In the genomic region with DNA sequence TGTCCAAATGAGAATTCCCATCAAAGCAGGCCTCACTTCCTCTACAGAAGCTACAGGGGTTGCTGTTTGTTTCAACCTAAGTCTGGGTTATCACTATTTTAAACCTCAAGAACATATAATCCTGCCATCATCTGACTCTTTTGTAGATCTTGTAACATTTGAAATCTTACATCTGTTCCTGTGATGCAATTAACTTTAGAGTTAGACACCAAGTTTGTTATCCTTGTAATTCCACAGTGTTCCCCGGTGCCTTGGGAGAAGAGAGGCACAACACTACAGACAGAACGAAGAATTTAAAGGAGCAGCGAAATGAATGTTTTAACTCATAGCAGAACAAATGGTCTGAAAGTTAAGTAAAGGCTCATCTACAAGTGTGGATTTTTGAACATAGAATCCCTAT, we compare ENCODE assay signal across 1 cellular context.
TF ChIP-seq lines count a peak whose summit lies in the region.

No MANE protein-coding gene starts in this region.

TF ChIP-seq in WTC11, 78 proteins besides CTCF, POLR2A, EP300 and RAD21 (continued from another document):
- TF ChIP-seq ZBTB21 (CRISPR knock-in tag; IDR thresholded peaks at IDR 0.05; ENCODE audit: borderline replicate concordance) (no peak), HMGA2 (CRISPR knock-in tag; IDR thresholded peaks at IDR 0.05) (no peak), FOXJ3 (CRISPR knock-in tag; IDR thresholded peaks at IDR 0.05; ENCODE audit: borderline replicate concordance) (no peak)
- TF ChIP-seq, protein P1, sequence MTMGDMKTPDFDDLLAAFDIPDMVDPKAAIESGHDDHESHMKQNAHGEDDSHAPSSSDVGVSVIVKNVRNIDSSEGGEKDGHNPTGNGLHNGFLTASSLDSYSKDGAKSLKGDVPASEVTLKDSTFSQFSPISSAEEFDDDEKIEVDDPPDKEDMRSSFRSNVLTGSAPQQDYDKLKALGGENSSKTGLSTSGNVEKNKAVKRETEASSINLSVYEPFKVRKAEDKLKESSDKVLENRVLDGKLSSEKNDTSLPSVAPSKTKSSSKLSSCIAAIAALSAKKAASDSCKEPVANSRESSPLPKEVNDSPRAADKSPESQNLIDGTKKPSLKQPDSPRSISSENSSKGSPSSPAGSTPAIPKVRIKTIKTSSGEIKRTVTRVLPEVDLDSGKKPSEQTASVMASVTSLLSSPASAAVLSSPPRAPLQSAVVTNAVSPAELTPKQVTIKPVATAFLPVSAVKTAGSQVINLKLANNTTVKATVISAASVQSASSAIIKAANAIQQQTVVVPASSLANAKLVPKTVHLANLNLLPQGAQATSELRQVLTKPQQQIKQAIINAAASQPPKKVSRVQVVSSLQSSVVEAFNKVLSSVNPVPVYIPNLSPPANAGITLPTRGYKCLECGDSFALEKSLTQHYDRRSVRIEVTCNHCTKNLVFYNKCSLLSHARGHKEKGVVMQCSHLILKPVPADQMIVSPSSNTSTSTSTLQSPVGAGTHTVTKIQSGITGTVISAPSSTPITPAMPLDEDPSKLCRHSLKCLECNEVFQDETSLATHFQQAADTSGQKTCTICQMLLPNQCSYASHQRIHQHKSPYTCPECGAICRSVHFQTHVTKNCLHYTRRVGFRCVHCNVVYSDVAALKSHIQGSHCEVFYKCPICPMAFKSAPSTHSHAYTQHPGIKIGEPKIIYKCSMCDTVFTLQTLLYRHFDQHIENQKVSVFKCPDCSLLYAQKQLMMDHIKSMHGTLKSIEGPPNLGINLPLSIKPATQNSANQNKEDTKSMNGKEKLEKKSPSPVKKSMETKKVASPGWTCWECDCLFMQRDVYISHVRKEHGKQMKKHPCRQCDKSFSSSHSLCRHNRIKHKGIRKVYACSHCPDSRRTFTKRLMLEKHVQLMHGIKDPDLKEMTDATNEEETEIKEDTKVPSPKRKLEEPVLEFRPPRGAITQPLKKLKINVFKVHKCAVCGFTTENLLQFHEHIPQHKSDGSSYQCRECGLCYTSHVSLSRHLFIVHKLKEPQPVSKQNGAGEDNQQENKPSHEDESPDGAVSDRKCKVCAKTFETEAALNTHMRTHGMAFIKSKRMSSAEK (CRISPR knock-in tag; IDR thresholded peaks at IDR 0.05; ENCODE audit: borderline replicate concordance) = no peak
- TF ChIP-seq, protein P2, sequence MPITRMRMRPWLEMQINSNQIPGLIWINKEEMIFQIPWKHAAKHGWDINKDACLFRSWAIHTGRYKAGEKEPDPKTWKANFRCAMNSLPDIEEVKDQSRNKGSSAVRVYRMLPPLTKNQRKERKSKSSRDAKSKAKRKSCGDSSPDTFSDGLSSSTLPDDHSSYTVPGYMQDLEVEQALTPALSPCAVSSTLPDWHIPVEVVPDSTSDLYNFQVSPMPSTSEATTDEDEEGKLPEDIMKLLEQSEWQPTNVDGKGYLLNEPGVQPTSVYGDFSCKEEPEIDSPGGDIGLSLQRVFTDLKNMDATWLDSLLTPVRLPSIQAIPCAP (CRISPR knock-in tag; IDR thresholded peaks at IDR 0.05) = no peak
- TF ChIP-seq, protein P3, sequence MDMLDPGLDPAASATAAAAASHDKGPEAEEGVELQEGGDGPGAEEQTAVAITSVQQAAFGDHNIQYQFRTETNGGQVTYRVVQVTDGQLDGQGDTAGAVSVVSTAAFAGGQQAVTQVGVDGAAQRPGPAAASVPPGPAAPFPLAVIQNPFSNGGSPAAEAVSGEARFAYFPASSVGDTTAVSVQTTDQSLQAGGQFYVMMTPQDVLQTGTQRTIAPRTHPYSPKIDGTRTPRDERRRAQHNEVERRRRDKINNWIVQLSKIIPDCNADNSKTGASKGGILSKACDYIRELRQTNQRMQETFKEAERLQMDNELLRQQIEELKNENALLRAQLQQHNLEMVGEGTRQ (CRISPR knock-in tag; IDR thresholded peaks at IDR 0.05) = no peak
- TF ChIP-seq, protein P4, sequence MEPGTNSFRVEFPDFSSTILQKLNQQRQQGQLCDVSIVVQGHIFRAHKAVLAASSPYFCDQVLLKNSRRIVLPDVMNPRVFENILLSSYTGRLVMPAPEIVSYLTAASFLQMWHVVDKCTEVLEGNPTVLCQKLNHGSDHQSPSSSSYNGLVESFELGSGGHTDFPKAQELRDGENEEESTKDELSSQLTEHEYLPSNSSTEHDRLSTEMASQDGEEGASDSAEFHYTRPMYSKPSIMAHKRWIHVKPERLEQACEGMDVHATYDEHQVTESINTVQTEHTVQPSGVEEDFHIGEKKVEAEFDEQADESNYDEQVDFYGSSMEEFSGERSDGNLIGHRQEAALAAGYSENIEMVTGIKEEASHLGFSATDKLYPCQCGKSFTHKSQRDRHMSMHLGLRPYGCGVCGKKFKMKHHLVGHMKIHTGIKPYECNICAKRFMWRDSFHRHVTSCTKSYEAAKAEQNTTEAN (CRISPR knock-in tag; IDR thresholded peaks at IDR 0.05) = no peak
TF ChIP-seq in WTC11: peak in this region for 0.
